ENCODE assay signal across 28 cellular contexts in the genomic region with DNA sequence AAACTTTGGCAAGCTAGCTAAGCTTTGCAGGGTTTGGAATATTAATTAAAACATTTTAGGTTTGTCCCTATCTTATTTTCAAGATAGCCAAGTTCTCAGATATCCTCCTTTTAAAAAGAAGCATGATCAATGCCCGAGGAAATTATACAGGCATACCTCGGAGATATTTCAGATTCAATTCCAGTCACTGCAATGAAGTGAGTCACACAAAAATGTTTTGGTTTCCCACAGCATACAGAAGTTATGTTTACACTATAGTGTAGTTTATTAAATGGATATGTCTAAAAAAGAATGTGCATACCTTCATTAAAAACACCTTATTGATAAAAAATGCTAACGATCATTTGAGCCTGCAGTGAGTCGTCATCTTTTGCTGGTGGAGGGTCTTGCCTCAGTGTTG.
"Had no signal": no experiment of that assay in that cellular context is flagged by ENCODE, and none has a peak within 500 bp of the region (broad histone marks: within the 10 kb centered on the region; RNA-seq: fewer than 3 reads in every experiment).

No MANE protein-coding gene starts in this region.

- H3K4me1 ChIP-seq: colonic mucosa, foreskin keratinocyte, pancreas, prostate gland, upper lobe of right lung had no signal

- H3K4me3 ChIP-seq: colonic mucosa, gastroesophageal sphincter, heart left ventricle, hepatocyte, left lung, pancreas, prostate gland, thoracic aorta, tibial nerve, upper lobe of right lung, uterus had no signal

- H3K79me2 ChIP-seq: hepatocyte had no signal

- H3K4me3 Mint-ChIP-seq: dendritic cell treated with granulocyte-macrophage colony-stimulating factor and Interleukin-4, amounts not matched to agents 40 ng/mL and 50 ng/mL, for 4 days; endodermal cell; natural killer cell; stimulated activated naive B cell treated with anti-CD40 and anti-IgM and Interleukin-4, amounts not matched to agents 10 μg/mL and 1 μg/mL and 100 μg/mL, for 72 hours; stimulated activated naive CD8-positive, alpha-beta T cell treated with anti-CD3 and anti-CD28 coated beads, Interleukin-15, Interleukin-2, amounts not matched to agents 100 ng/mL and 50 ng/mL, for 24 hours had no signal

- H3K4me1 Mint-ChIP-seq: endodermal cell, natural killer cell had no signal

- H3K27ac Mint-ChIP-seq: dendritic cell treated with granulocyte-macrophage colony-stimulating factor and Interleukin-4, amounts not matched to agents 40 ng/mL and 50 ng/mL, for 4 days; endodermal cell; natural killer cell; stimulated activated naive B cell treated with anti-CD40 and anti-IgM and Interleukin-4, amounts not matched to agents 10 μg/mL and 1 μg/mL and 100 μg/mL, for 72 hours; stimulated activated naive CD8-positive, alpha-beta T cell treated with anti-CD3 and anti-CD28 coated beads, Interleukin-15, Interleukin-2, amounts not matched to agents 100 ng/mL and 50 ng/mL, for 24 hours had no signal

- H3K27me3 ChIP-seq: colonic mucosa, foreskin keratinocyte, gastroesophageal sphincter, heart left ventricle, hepatocyte, left lung, pancreas, tibial nerve, upper lobe of right lung, uterus had no signal

- H3K27me3 Mint-ChIP-seq: dendritic cell treated with granulocyte-macrophage colony-stimulating factor and Interleukin-4, amounts not matched to agents 40 ng/mL and 50 ng/mL, for 4 days; stimulated activated naive B cell treated with anti-CD40 and anti-IgM and Interleukin-4, amounts not matched to agents 10 μg/mL and 1 μg/mL and 100 μg/mL, for 72 hours; stimulated activated naive CD8-positive, alpha-beta T cell treated with anti-CD3 and anti-CD28 coated beads, Interleukin-15, Interleukin-2, amounts not matched to agents 100 ng/mL and 50 ng/mL, for 24 hours had no signal

- H3K9me3 Mint-ChIP-seq: natural killer cell had no signal

- H2AFZ ChIP-seq: hepatocyte had no signal

- H3K4me2 ChIP-seq: hepatocyte had no signal

- FAIRE-seq: islet of Langerhans, pancreas, small intestine had no signal

- H3K27ac ChIP-seq: colonic mucosa, epithelial cell of prostate, foreskin keratinocyte, gastroesophageal sphincter, heart left ventricle, hepatocyte, left lung, pancreas, prostate gland, thoracic aorta, tibial nerve, upper lobe of right lung, uterus had no signal

- H3K9me3 ChIP-seq: colonic mucosa, prostate gland, thoracic aorta, upper lobe of right lung had no signal

- ATAC-seq: esophagus mucosa; foreskin keratinocyte; gastroesophageal sphincter; heart left ventricle; left cardiac atrium; left lung; natural killer cell; pancreas; right cardiac atrium; stimulated activated naive B cell treated with anti-CD40 and anti-IgM and Interleukin-4, amounts not matched to agents 10 μg/mL and 1 μg/mL and 100 μg/mL, for 72 hours; upper lobe of right lung had no signal

- DNase-seq: cerebellar nuclear complex; colonic mucosa; effector CD8-positive, alpha-beta T cell; endodermal cell; foreskin keratinocyte; heart left ventricle; left cardiac atrium; left lung; natural killer cell; occipital lobe; pancreas; right cardiac atrium; small intestine; stimulated activated CD4-positive, alpha-beta T cell treated with anti-CD3 and anti-CD28 coated beads, Interleukin-15, amount 100 ng/mL, for 24 hours; stimulated activated CD4-positive, alpha-beta T cell treated with anti-CD3 and anti-CD28 coated beads, Interleukin-2, amount 100 ng/mL, for 48 hours; stimulated activated naive B cell treated with anti-CD40 and anti-IgM and Interleukin-4, amounts not matched to agents 10 μg/mL and 1 μg/mL and 100 μg/mL, for 72 hours; upper lobe of right lung; uterus had no signal

- H3K36me3 ChIP-seq: colonic mucosa, gastroesophageal sphincter, heart left ventricle, left lung, pancreas, prostate gland, thoracic aorta, tibial nerve, upper lobe of right lung, uterus had no signal

- H3K36me3 Mint-ChIP-seq: natural killer cell had no signal
